ENCODE assay signal across 8 cellular contexts in the genomic region with DNA sequence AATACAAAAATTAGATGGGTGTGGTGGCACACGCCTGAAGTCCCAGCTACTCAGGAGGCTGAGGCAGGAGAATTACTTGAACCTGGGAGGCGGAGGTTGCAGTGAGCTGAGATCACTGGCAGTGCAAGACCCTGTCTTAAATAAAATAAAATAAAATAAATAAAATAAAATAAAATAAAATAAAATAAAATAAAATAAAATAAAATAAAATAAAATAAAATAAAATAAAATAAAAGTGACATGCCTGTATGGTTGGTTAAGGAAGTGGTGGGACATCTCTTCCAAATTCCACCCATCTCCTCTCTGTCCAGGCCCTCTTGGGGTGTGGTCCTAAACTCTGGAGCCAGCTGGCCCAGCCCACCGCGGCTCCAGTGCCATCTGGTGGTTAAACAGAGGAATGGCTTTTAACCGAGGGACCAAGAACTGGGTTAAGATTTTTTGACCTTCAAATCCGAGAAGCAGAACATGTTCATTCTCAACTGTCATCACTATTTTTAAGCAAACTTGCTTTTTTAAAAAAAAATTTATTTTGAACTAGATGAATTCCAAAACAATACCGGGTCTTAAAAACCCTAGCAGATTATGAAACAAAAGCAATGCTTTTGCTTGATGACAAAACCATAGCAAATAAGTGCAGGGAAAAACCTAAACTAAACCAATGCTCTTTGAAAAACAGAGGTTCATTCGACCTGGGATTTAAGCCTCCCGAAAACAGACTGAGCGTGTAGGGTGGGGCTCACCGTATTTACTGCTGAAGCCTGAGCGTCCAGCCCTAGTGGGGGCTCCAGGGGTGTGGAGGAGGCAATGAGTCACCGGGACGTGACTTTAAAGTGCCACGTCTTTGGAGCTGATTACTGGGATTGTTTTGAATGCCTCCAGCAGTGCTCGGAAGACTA.
A peak's percentile ranks its signal among the peaks of the same experiment; 100 is the strongest.
DNase-seq lines count a peak whose midpoint lies in the region; ATAC-seq lines count a peak whose summit lies in the region.

No MANE protein-coding gene starts in this region.

- no peak overlapping the region for H3K27ac Mint-ChIP-seq in activated T-helper 1 cell treated with anti-CD3 and anti-CD28 coated beads, Interleukin-12 subunit alpha, Interleukin-12 subunit beta, Interleukin-2, Interleukin-4 antibody, amounts not matched to agents 30 ng/mL and 10 ng/mL and 1 ng/mL, durations not matched to agents 14 hours and 24 hours and 36 hours
- no peak overlapping the region for H3K27ac Mint-ChIP-seq in activated naive CD8-positive, alpha-beta T cell treated with anti-CD3 and anti-CD28 coated beads, Interleukin-2, amount 10 ng/mL, durations not matched to agents 7 days and 5 days

- no peak overlapping the region for H3K4me3 ChIP-seq in right cardiac atrium (ENCODE audit: low read length)

- peak; percentile 67 for ATAC-seq in HG03432 (IDR thresholded peaks at IDR 0.05; ENCODE audit: unreplicated experiment)
- peak; percentile 45 for ATAC-seq in activated naive CD8-positive, alpha-beta T cell treated with anti-CD3 and anti-CD28 coated beads, Interleukin-2, amount 10 ng/mL, durations not matched to agents 7 days and 5 days (ENCODE audit: low read depth)
- peak; percentile 69 to 78 for ATAC-seq in right cardiac atrium

- H3K9me3 Mint-ChIP-seq in activated T-helper 1 cell treated with anti-CD3 and anti-CD28 coated beads, Interleukin-12 subunit alpha, Interleukin-12 subunit beta, Interleukin-2, Interleukin-4 antibody, amounts not matched to agents 30 ng/mL and 10 ng/mL and 1 ng/mL, durations not matched to agents 14 hours and 24 hours and 36 hours: no peaks in the 10 kb centered on the region
- H3K9me3 Mint-ChIP-seq in activated naive CD8-positive, alpha-beta T cell treated with anti-CD3 and anti-CD28 coated beads, Interleukin-2, amount 10 ng/mL, durations not matched to agents 7 days and 5 days: no peaks in the 10 kb centered on the region

- H3K36me3 Mint-ChIP-seq in activated T-helper 1 cell treated with anti-CD3 and anti-CD28 coated beads, Interleukin-12 subunit alpha, Interleukin-12 subunit beta, Interleukin-2, Interleukin-4 antibody, amounts not matched to agents 30 ng/mL and 10 ng/mL and 1 ng/mL, durations not matched to agents 14 hours and 24 hours and 36 hours (ENCODE audit: low read depth): peaks cover 3% of the 10 kb centered on the region
- H3K36me3 Mint-ChIP-seq in activated naive CD8-positive, alpha-beta T cell treated with anti-CD3 and anti-CD28 coated beads, Interleukin-2, amount 10 ng/mL, durations not matched to agents 7 days and 5 days: peaks cover 2% of the 10 kb centered on the region

- H3K4me1 ChIP-seq in right cardiac atrium (ENCODE audit: control insufficient read depth, insufficient read depth, low read length): peaks cover 3% of the 10 kb centered on the region

- H3K4me1 Mint-ChIP-seq in activated T-helper 1 cell treated with anti-CD3 and anti-CD28 coated beads, Interleukin-12 subunit alpha, Interleukin-12 subunit beta, Interleukin-2, Interleukin-4 antibody, amounts not matched to agents 30 ng/mL and 10 ng/mL and 1 ng/mL, durations not matched to agents 14 hours and 24 hours and 36 hours (ENCODE audit: low read depth): no peaks in the 10 kb centered on the region
- peaks cover 3% of the 10 kb centered on the region for H3K4me1 Mint-ChIP-seq in activated naive CD8-positive, alpha-beta T cell treated with anti-CD3 and anti-CD28 coated beads, Interleukin-2, amount 10 ng/mL, durations not matched to agents 7 days and 5 days

- peaks cover 5% of the 10 kb centered on the region for H3K27me3 Mint-ChIP-seq in activated T-helper 1 cell treated with anti-CD3 and anti-CD28 coated beads, Interleukin-12 subunit alpha, Interleukin-12 subunit beta, Interleukin-2, Interleukin-4 antibody, amounts not matched to agents 30 ng/mL and 10 ng/mL and 1 ng/mL, durations not matched to agents 14 hours and 24 hours and 36 hours (ENCODE audit: insufficient read depth)
- H3K27me3 Mint-ChIP-seq in activated naive CD8-positive, alpha-beta T cell treated with anti-CD3 and anti-CD28 coated beads, Interleukin-2, amount 10 ng/mL, durations not matched to agents 7 days and 5 days: peaks cover 6% of the 10 kb centered on the region

- no peak overlapping the region for H3K4me3 Mint-ChIP-seq in activated T-helper 1 cell treated with anti-CD3 and anti-CD28 coated beads, Interleukin-12 subunit alpha, Interleukin-12 subunit beta, Interleukin-2, Interleukin-4 antibody, amounts not matched to agents 30 ng/mL and 10 ng/mL and 1 ng/mL, durations not matched to agents 14 hours and 24 hours and 36 hours
- no peak overlapping the region for H3K4me3 Mint-ChIP-seq in activated naive CD8-positive, alpha-beta T cell treated with anti-CD3 and anti-CD28 coated beads, Interleukin-2, amount 10 ng/mL, durations not matched to agents 7 days and 5 days

- H3K27me3 ChIP-seq in right cardiac atrium (ENCODE audit: control insufficient read depth, insufficient read depth): no peaks in the 10 kb centered on the region

- POLR2A ChIA-PET in activated naive CD8-positive, alpha-beta T cell treated with anti-CD3 and anti-CD28 coated beads, Interleukin-2, amount 10 ng/mL, durations not matched to agents 7 days and 5 days (lab: Charles Lee): no interaction called here

- H3K9me3 ChIP-seq in right cardiac atrium (ENCODE audit: control insufficient read depth, low read length): no peaks in the 10 kb centered on the region

- H3K27ac ChIP-seq in right cardiac atrium (ENCODE audit: low read length): no peak overlapping the region

- 33% methylated on average over 16 of the region's 16 CpGs for WGBS in right cardiac atrium

- DNase-seq in activated T-helper 1 cell treated with Interleukin-2 at 50 U/mL for 16 hours (ENCODE audit: low read depth) (peak; percentile 14), OCI-M1 (lab: John Stamatoyannopoulos, UW) (peak; percentile 84), right cardiac atrium (peak; percentile 44 to 81 (median 72)), NCI-H226 (no peak)
- DNase-seq in activated T-helper 1 cell treated with anti-CD3 and anti-CD28 coated beads, Interleukin-12 subunit alpha, Interleukin-12 subunit beta, Interleukin-2, Interleukin-4 antibody, amounts not matched to agents 30 ng/mL and 10 ng/mL and 1 ng/mL, durations not matched to agents 14 hours and 24 hours and 36 hours (ENCODE audit: low spot score): no peak
- DNase-seq in activated naive CD8-positive, alpha-beta T cell treated with anti-CD3 and anti-CD28 coated beads, Interleukin-2, amount 10 ng/mL, durations not matched to agents 7 days and 5 days: peak; percentile 49
- DNase-seq in stimulated activated CD4-positive, alpha-beta T cell treated with anti-CD3 and anti-CD28 coated beads, Interleukin-12 subunit alpha, Interleukin-12 subunit beta, amount 100 ng/mL, for 4 hours: peak; percentile 23

- intact Hi-C loops in activated T-helper 1 cell treated with anti-CD3 and anti-CD28 coated beads, Interleukin-12 subunit alpha, Interleukin-12 subunit beta, Interleukin-2, Interleukin-4 antibody, amounts not matched to agents 30 ng/mL and 10 ng/mL and 1 ng/mL, durations not matched to agents 14 hours and 24 hours and 36 hours (cut with micrococcal nuclease): loop anchor here (1.0 to 5.0 kb wide), 2 partner anchors 25 to 119 kb away; no protein-coding TSS in a partner anchor
- intact Hi-C loops in right cardiac atrium (cut with DNase I): no loop called here

Comparison
In these comparisons a context has a peak if more than half of its experiments do, and no peak if none do; other contexts are left out.
1. DNase-seq: peak in activated T-helper 1 cell treated with Interleukin-2 at 50 U/mL for 16 hours (single experiment), OCI-M1 (single experiment), activated naive CD8-positive, alpha-beta T cell treated with anti-CD3 and anti-CD28 coated beads, Interleukin-2, amount 10 ng/mL, durations not matched to agents 7 days and 5 days (single experiment), right cardiac atrium (3 of 3) and stimulated activated CD4-positive, alpha-beta T cell treated with anti-CD3 and anti-CD28 coated beads, Interleukin-12 subunit alpha, Interleukin-12 subunit beta, amount 100 ng/mL, for 4 hours (single experiment); none in activated T-helper 1 cell treated with anti-CD3 and anti-CD28 coated beads, Interleukin-12 subunit alpha, Interleukin-12 subunit beta, Interleukin-2, Interleukin-4 antibody, amounts not matched to agents 30 ng/mL and 10 ng/mL and 1 ng/mL, durations not matched to agents 14 hours and 24 hours and 36 hours (single experiment) and NCI-H226 (single experiment).
2. Peak in every context shown above with its lines, with median percentiles within 50 percentile points of each other: ATAC-seq.